Comparison of ENCODE assay signal across 13 cellular contexts in the genomic region with DNA sequence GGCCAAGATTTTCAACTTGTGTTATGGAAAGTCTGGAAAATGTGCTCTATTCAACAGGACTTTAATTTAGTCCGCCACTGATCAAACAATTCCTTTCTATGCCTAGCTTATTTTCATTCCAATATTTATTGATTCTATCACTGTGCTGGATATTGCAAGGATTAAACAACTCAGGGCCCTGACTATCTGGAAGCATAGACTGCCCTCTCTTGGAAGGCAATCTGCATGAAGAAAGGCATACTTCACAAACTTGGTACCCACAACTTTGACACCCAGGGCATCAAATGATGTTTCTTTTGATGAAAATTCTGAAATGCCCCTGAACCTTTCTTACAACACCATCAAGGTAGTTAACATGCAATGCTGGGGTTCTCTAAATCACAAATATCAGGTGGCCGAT.
DNase-seq lines count a peak whose midpoint lies in the region; ATAC-seq, FAIRE-seq and TF ChIP-seq lines count a peak whose summit lies in the region.
"Had no signal": no experiment of that assay in that cellular context is flagged by ENCODE, and none has a peak within 500 bp of the region (broad histone marks: within the 10 kb centered on the region; RNA-seq: fewer than 3 reads in every experiment).

No MANE protein-coding gene starts in this region.

- FAIRE-seq in pancreas (lab: Jason Lieb, UNC): no peak

- H3K4me2 ChIP-seq in OCI-LY7 (ENCODE audit: low read length): no peak overlapping the region

- H3K36me3 ChIP-seq in OCI-LY7 (ENCODE audit: insufficient read depth, low read length): no peaks in the 10 kb centered on the region
- H3K36me3 ChIP-seq in pancreas: no peaks in the 10 kb centered on the region
- H3K36me3 ChIP-seq in CD8-positive, alpha-beta T cell (ENCODE audit: insufficient read depth, low read length): no peaks in the 10 kb centered on the region
- H3K36me3 ChIP-seq: ascending aorta, gastrocnemius medialis had no signal

- no peaks in the 10 kb centered on the region for H3K27me3 Mint-ChIP-seq in CD8-positive, alpha-beta T cell (ENCODE audit: low read depth)
- H3K27me3 Mint-ChIP-seq: activated B cell treated with CpG ODN at 0.5 μM for 24 hours had no signal

- no TSS peak for BruUV-seq in OCI-LY7 (replicated peaks; lab: Mats Ljungman, UMichigan)

- intact Hi-C loops in OCI-LY7 (cut with micrococcal nuclease; ENCODE audit: unreplicated experiment): no loop called here
- intact Hi-C loops in pancreas (cut with DNase I): no loop called here
- intact Hi-C loops in CD8-positive, alpha-beta T cell (cut with DNase I, micrococcal nuclease): no loop called here

- H3K27me3 ChIP-seq in pancreas: no peaks in the 10 kb centered on the region
- H3K27me3 ChIP-seq in CD8-positive, alpha-beta T cell (ENCODE audit: insufficient read depth, low read length): no peaks in the 10 kb centered on the region
- H3K27me3 ChIP-seq: ascending aorta, gastrocnemius medialis had no signal

- TF ChIP-seq CTCF in OCI-LY7 (conservative IDR thresholded peaks at IDR 0.05; ENCODE audit: low read length) (peak; percentile 69), epithelial cell of esophagus (IDR thresholded peaks at IDR 0.05; ENCODE audit: insufficient read depth, low read depth, low read length, missing control alignments) (peak; percentile 66), pancreas (IDR thresholded peaks at IDR 0.05) (no peak)
- no peak for TF ChIP-seq CTCF in CD8-positive, alpha-beta T cell (IDR thresholded peaks at IDR 0.05)

- H4K20me1 ChIP-seq in OCI-LY7 (ENCODE audit: insufficient read depth, low read length): no peaks in the 10 kb centered on the region

- peaks cover 4% of the 10 kb centered on the region; the same call in 1 of the 2 replicates for H3K9me3 ChIP-seq in OCI-LY7 (ENCODE audit: low read length)
- no peaks in the 10 kb centered on the region for H3K9me3 ChIP-seq in pancreas
- H3K9me3 ChIP-seq in CD8-positive, alpha-beta T cell (ENCODE audit: low read length): no peaks in the 10 kb centered on the region
- H3K9me3 ChIP-seq: gastrocnemius medialis had no signal

- CTCF ChIA-PET in OCI-LY7 (lab: Charles Lee; ENCODE audit: unreplicated experiment): no interaction called here
- CTCF ChIA-PET in CD8-positive, alpha-beta T cell (lab: Charles Lee): no interaction called here

- H2AFZ ChIP-seq in OCI-LY7 (ENCODE audit: low read length): no peak overlapping the region

- no peak for TF ChIP-seq POLR2A in GM18505 (IDR thresholded peaks at IDR 0.05; ENCODE audit: borderline replicate concordance, extremely low read depth, insufficient read depth, insufficient read length)

- WGBS in pancreas, 2 donors: 58% methylated on average over 2 of the region's 2 CpGs

- peaks cover 9% of the 10 kb centered on the region for H3K9me3 Mint-ChIP-seq in CD8-positive, alpha-beta T cell

- H3K4me1 Mint-ChIP-seq in CD8-positive, alpha-beta T cell (ENCODE audit: low read depth): no peaks in the 10 kb centered on the region
- H3K4me1 Mint-ChIP-seq: activated B cell treated with CpG ODN at 0.5 μM for 24 hours had no signal

- H3K27ac ChIP-seq in OCI-LY7 (ENCODE audit: low read depth, low read length, poor library complexity, severe bottlenecking) (no peak overlapping the region), pancreas (no peak overlapping the region)
- no peak overlapping the region for H3K27ac ChIP-seq in CD8-positive, alpha-beta T cell (ENCODE audit: low read depth, low read length)
- H3K27ac ChIP-seq: ascending aorta, gastrocnemius medialis had no signal

- H3K4me3 ChIP-seq in OCI-LY7 (ENCODE audit: low read depth, low read length, poor library complexity, severe bottlenecking) (no peak overlapping the region), epithelial cell of esophagus (ENCODE audit: low read length) (no peak overlapping the region), pancreas (no peak overlapping the region)
- no peak overlapping the region for H3K4me3 ChIP-seq in CD8-positive, alpha-beta T cell (ENCODE audit: low read depth, low read length)
- H3K4me3 ChIP-seq: ascending aorta, gastrocnemius medialis had no signal

- no peaks in the 10 kb centered on the region for H3K79me2 ChIP-seq in OCI-LY7 (ENCODE audit: insufficient read depth, low read depth, low read length)

- no peak overlapping the region for H3K27ac Mint-ChIP-seq in CD8-positive, alpha-beta T cell
- H3K27ac Mint-ChIP-seq: activated B cell treated with CpG ODN at 0.5 μM for 24 hours had no signal

- H3K4me1 ChIP-seq in OCI-LY7 (ENCODE audit: insufficient read depth, low read length, poor library complexity, severe bottlenecking) (no peaks in the 10 kb centered on the region), pancreas (no peaks in the 10 kb centered on the region)
- H3K4me1 ChIP-seq in CD8-positive, alpha-beta T cell (ENCODE audit: insufficient read depth, low read length): no peaks in the 10 kb centered on the region
- H3K4me1 ChIP-seq: ascending aorta had no signal

- no peak overlapping the region for H3K4me3 Mint-ChIP-seq in CD8-positive, alpha-beta T cell
- H3K4me3 Mint-ChIP-seq: activated B cell treated with CpG ODN at 0.5 μM for 24 hours had no signal

- no peaks in the 10 kb centered on the region for H3K36me3 Mint-ChIP-seq in CD8-positive, alpha-beta T cell

- ATAC-seq in pancreas (peak in 3 of 4 donors; percentile 40 to 61 (median 60)), GM18505 (IDR thresholded peaks at IDR 0.05; ENCODE audit: unreplicated experiment) (no peak), GM19463 (IDR thresholded peaks at IDR 0.05; ENCODE audit: unreplicated experiment) (no peak)
- no peak for ATAC-seq in CD8-positive, alpha-beta T cell
- ATAC-seq: gastrocnemius medialis, left ventricle myocardium superior had no signal

- DNase-seq in DMS53 (lab: John Stamatoyannopoulos, UW): peak; percentile 29
- DNase-seq in DMS53 treated with DMSO at 0.1 percent for 48 hours (lab: John Stamatoyannopoulos, UW; ENCODE audit: unreplicated experiment): no peak
- peak; percentile 22 for DNase-seq in OCI-LY7 (ENCODE audit: low spot score)
- peak; percentile 49 for DNase-seq in epithelial cell of esophagus (ENCODE audit: low read depth)
- DNase-seq in pancreas: no peak
- DNase-seq in CD8-positive, alpha-beta T cell: no peak
- DNase-seq: activated B cell treated with CpG ODN at 0.5 μM for 24 hours, EL, gastrocnemius medialis, left ventricle myocardium superior had no signal

- H3K9me2 ChIP-seq in OCI-LY7 (ENCODE audit: insufficient read depth, low read length): no peaks in the 10 kb centered on the region

- POLR2A ChIA-PET in OCI-LY7 (lab: Charles Lee): no interaction called here
- POLR2A ChIA-PET in CD8-positive, alpha-beta T cell (lab: Charles Lee): no interaction called here

Comparison
In these comparisons a context has a peak if more than half of its experiments do, and no peak if none do; other contexts are left out.
1. DNase-seq: peak in DMS53 (single experiment), OCI-LY7 (single experiment) and epithelial cell of esophagus (single experiment); none in DMS53 treated with DMSO at 0.1 percent for 48 hours (single experiment), pancreas (0 of 6) and CD8-positive, alpha-beta T cell (0 of 7).
2. CTCF ChIP-seq: peak in OCI-LY7 (single experiment) and epithelial cell of esophagus (single experiment); none in pancreas (0 of 4) and CD8-positive, alpha-beta T cell (single experiment).
3. ATAC-seq: peak in pancreas (3 of 4); none in CD8-positive, alpha-beta T cell (single experiment), GM18505 (single experiment) and GM19463 (single experiment).